ENCODE assay signal across 23 cellular contexts in the genomic region with DNA sequence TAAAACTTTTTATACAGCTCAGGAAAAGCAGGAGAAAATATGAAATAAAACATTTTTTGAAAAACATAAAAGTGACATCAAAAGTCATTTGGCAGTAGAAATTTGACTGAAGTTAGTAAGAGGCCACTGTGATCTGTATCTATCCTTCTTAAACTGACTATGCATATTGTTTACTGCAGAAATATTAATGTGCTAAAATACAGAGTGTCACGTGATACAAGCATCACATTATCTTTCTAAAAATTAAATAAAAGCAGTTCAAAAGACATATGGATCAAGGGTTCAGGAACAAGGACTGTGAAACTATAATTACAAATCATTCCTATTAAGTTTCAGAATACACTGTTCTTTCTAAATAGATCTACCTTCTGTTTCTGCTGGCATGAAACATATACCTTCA. TPM values are rescaled to one million over a fixed set of nuclear protein-coding genes. Genes with fewer than 3 reads are reported as not detected.
DNase-seq lines count a peak whose midpoint lies in the region; ATAC-seq, FAIRE-seq and TF ChIP-seq lines count a peak whose summit lies in the region.
"Had no signal": no experiment of that assay in that cellular context is flagged by ENCODE, and none has a peak within 500 bp of the region (broad histone marks: within the 10 kb centered on the region; RNA-seq: fewer than 3 reads in every experiment).

No MANE protein-coding gene starts in this region.

- in situ Hi-C loops in K562 (cut with MboI), result no loop called here

- TF ChIP-seq CTCF in K562 (IDR thresholded peaks at IDR 0.05 in 2 of 3, conservative IDR thresholded peaks at IDR 0.05 in 1 of 3; ENCODE audit: insufficient read depth in 2 of 3, low read depth in 1 of 3, low read length in 3 of 3) (no peak), mesothelial cell of epicardium (IDR thresholded peaks at IDR 0.05; ENCODE audit: unreplicated experiment) (no peak)

- no peak for DNase-seq in activated T-cell treated with anti-CD3 and anti-CD28 coated beads, Interleukin-2, amount 50 U/mL, for 72 hours
- no peak for DNase-seq in activated T-cell treated with anti-CD3 and anti-CD28 coated beads, Interleukin-2, amount 50 U/mL, for 24 hours
- no peak for DNase-seq in K562 (ENCODE audit: extremely low read depth in 1 of 4, low spot score in 3 of 4)
- no peak for DNase-seq in mesothelial cell of epicardium (ENCODE audit: low spot score in 2 of 2, unreplicated experiment in 2 of 2)
- no peak for DNase-seq in dermis blood vessel endothelial cell
- DNase-seq: Caco-2; CD4-positive, CD25-positive, alpha-beta regulatory T cell; CD8-positive, alpha-beta T cell; DMS153; DND-41; GM23248; H7; HCEC 1CT had no signal

- no peaks in the 10 kb centered on the region for H4K20me1 ChIP-seq in K562 (replicated peaks; ENCODE audit: control insufficient read depth, insufficient read depth, low read length)
- H4K20me1 ChIP-seq: BLaER1 had no signal

- H3K9me3 ChIP-seq in K562 (replicated peaks; ENCODE audit: control insufficient read depth, insufficient read depth, low read depth, low read length), result no peaks in the 10 kb centered on the region
- H3K9me3 ChIP-seq: BLaER1, Caco-2 had no signal

- H3K36me3 Mint-ChIP-seq in activated T-cell treated with anti-CD3 and anti-CD28 coated beads, Interleukin-2, amount 50 U/mL, for 72 hours (ENCODE audit: insufficient read depth in 2 of 2), result peaks cover 2 to 13% of the 10 kb centered on the region in 2 donors
- peaks cover 71% of the 10 kb centered on the region for H3K36me3 Mint-ChIP-seq in activated T-cell treated with anti-CD3 and anti-CD28 coated beads, Interleukin-2, amount 50 U/mL, for 24 hours (ENCODE audit: low read depth)
- H3K36me3 Mint-ChIP-seq in mesothelial cell of epicardium, result peaks cover 23% of the 10 kb centered on the region

- no peak for TF ChIP-seq RAD21 in K562 (CRISPR knock-in tag; conservative IDR thresholded peaks at IDR 0.05 in 1 of 2, IDR thresholded peaks at IDR 0.05 in 1 of 2)

- no peak for ATAC-seq in activated T-cell treated with anti-CD3 and anti-CD28 coated beads, Interleukin-2, amount 50 U/mL, for 72 hours (replicated peaks in 1 of 2)
- ATAC-seq in K562 (no peak), GM18907 (IDR thresholded peaks at IDR 0.05; ENCODE audit: unreplicated experiment) (no peak), HG03159 (IDR thresholded peaks at IDR 0.05; ENCODE audit: unreplicated experiment) (no peak)
- ATAC-seq: CD8-positive, alpha-beta T cell had no signal

- no TSS peak for BruUV-seq in K562 (replicated peaks; lab: Mats Ljungman, UMichigan)

- peaks cover 15% of the 10 kb centered on the region; the same call in 1 of the 3 replicates for H3K36me3 ChIP-seq in K562 (ENCODE audit: control insufficient read depth, insufficient read depth, low read length)

- H3K27me3 Mint-ChIP-seq in activated T-cell treated with anti-CD3 and anti-CD28 coated beads, Interleukin-2, amount 50 U/mL, for 72 hours (ENCODE audit: low read depth), result no peaks in the 10 kb centered on the region
- H3K27me3 Mint-ChIP-seq in activated T-cell treated with anti-CD3 and anti-CD28 coated beads, Interleukin-2, amount 50 U/mL, for 24 hours, result no peaks in the 10 kb centered on the region
- no peaks in the 10 kb centered on the region for H3K27me3 Mint-ChIP-seq in mesothelial cell of epicardium (ENCODE audit: low read depth)
- H3K27me3 Mint-ChIP-seq: B cell; CD4-positive, CD25-positive, alpha-beta regulatory T cell had no signal

- H3K27ac ChIP-seq in K562 (ENCODE audit: extremely low read depth, low read depth, low read length), result no peak overlapping the region
- H3K27ac ChIP-seq: 22Rv1, BLaER1, C4-2B, GM23248 had no signal

- H2AFZ ChIP-seq in K562 (ENCODE audit: low read depth, low read length), result no peak overlapping the region
- H2AFZ ChIP-seq: GM23248 had no signal

- H3K27ac Mint-ChIP-seq in activated T-cell treated with anti-CD3 and anti-CD28 coated beads, Interleukin-2, amount 50 U/mL, for 72 hours, result peak overlapping the region; percentile 13
- no peak overlapping the region for H3K27ac Mint-ChIP-seq in activated T-cell treated with anti-CD3 and anti-CD28 coated beads, Interleukin-2, amount 50 U/mL, for 24 hours
- H3K27ac Mint-ChIP-seq in mesothelial cell of epicardium, result peak overlapping the region; percentile 17
- H3K27ac Mint-ChIP-seq: B cell; CD8-positive, alpha-beta T cell had no signal

- no peaks in the 10 kb centered on the region for H3K4me1 ChIP-seq in K562 (replicated peaks in 1 of 2; ENCODE audit: control insufficient read depth in 2 of 2, insufficient read depth in 2 of 2, low read length in 2 of 2)
- H3K4me1 ChIP-seq: BLaER1, Caco-2 had no signal

- POLR2A ChIA-PET in K562 (lab: Yijun Ruan, JAX), result no interaction called here

- no peak overlapping the region for H3K4me3 Mint-ChIP-seq in activated T-cell treated with anti-CD3 and anti-CD28 coated beads, Interleukin-2, amount 50 U/mL, for 72 hours
- H3K4me3 Mint-ChIP-seq in activated T-cell treated with anti-CD3 and anti-CD28 coated beads, Interleukin-2, amount 50 U/mL, for 24 hours, result no peak overlapping the region
- H3K4me3 Mint-ChIP-seq in mesothelial cell of epicardium, result no peak overlapping the region
- H3K4me3 Mint-ChIP-seq: B cell; CD4-positive, CD25-positive, alpha-beta regulatory T cell; CD8-positive, alpha-beta T cell had no signal

- H3K27me3 ChIP-seq in K562 (ENCODE audit: control insufficient read depth in 2 of 2, insufficient read depth in 2 of 2, low read length in 2 of 2), result no peaks in the 10 kb centered on the region
- H3K27me3 ChIP-seq: BLaER1 had no signal

- WGBS in K562 (ENCODE audit: insufficient coverage, low coverage, missing lambda C conversion rate), result 50% methylated on average over 1 of the region's 1 CpG

- no peaks in the 10 kb centered on the region for H3K9me3 Mint-ChIP-seq in activated T-cell treated with anti-CD3 and anti-CD28 coated beads, Interleukin-2, amount 50 U/mL, for 72 hours
- H3K9me3 Mint-ChIP-seq in activated T-cell treated with anti-CD3 and anti-CD28 coated beads, Interleukin-2, amount 50 U/mL, for 24 hours, result no peaks in the 10 kb centered on the region
- no peaks in the 10 kb centered on the region for H3K9me3 Mint-ChIP-seq in mesothelial cell of epicardium
- H3K9me3 Mint-ChIP-seq: CD4-positive, CD25-positive, alpha-beta regulatory T cell; CD8-positive, alpha-beta T cell had no signal

- intact Hi-C loops in K562 (cut with micrococcal nuclease), result no loop called here

- no peak for TF ChIP-seq EP300 in K562 (IDR thresholded peaks at IDR 0.05; ENCODE audit: low read length)

- FAIRE-seq in K562 (lab: Jason Lieb, UNC), result no peak
- FAIRE-seq: G401.6, GM12892, GM19239, H1 had no signal

- no peaks in the 10 kb centered on the region for H3K9me1 ChIP-seq in K562 (ENCODE audit: control insufficient read depth, insufficient read depth, low read length)

- H3K9ac ChIP-seq in K562 (ENCODE audit: insufficient read depth in 1 of 2, low read depth in 2 of 2, low read length in 2 of 2), result no peak overlapping the region
- H3K9ac ChIP-seq: BLaER1, GM23248 had no signal

- no peaks in the 10 kb centered on the region for H3K79me2 ChIP-seq in K562 (ENCODE audit: control insufficient read depth, insufficient read depth, low read length)

- H3K4me3 ChIP-seq in K562, result no peak overlapping the region
- H3K4me3 ChIP-seq: BLaER1, GM23248 had no signal

- no peak overlapping the region for H3K4me2 ChIP-seq in K562 (ENCODE audit: insufficient read depth, low read length)
- H3K4me2 ChIP-seq: BLaER1 had no signal

- no peaks in the 10 kb centered on the region for H3K4me1 Mint-ChIP-seq in activated T-cell treated with anti-CD3 and anti-CD28 coated beads, Interleukin-2, amount 50 U/mL, for 72 hours (ENCODE audit: low read depth)
- peaks cover 4% of the 10 kb centered on the region for H3K4me1 Mint-ChIP-seq in activated T-cell treated with anti-CD3 and anti-CD28 coated beads, Interleukin-2, amount 50 U/mL, for 24 hours (ENCODE audit: low read depth)
- H3K4me1 Mint-ChIP-seq in mesothelial cell of epicardium, result peaks cover 6% of the 10 kb centered on the region

- CTCF ChIA-PET in K562 (lab: Yijun Ruan, JAX; ENCODE audit: low intra/inter-chr PET ratio), result no interaction called here

- TF ChIP-seq POLR2A in K562 (conservative IDR thresholded peaks at IDR 0.05), result no peak

TF ChIP-seq in K562, 482 proteins besides CTCF, POLR2A, EP300 and RAD21 (continues in another document):
- TF ChIP-seq ZC3H4 (CRISPR knock-in tag; IDR thresholded peaks at IDR 0.05; ENCODE audit: borderline replicate concordance), result no peak
- TF ChIP-seq, protein P1, sequence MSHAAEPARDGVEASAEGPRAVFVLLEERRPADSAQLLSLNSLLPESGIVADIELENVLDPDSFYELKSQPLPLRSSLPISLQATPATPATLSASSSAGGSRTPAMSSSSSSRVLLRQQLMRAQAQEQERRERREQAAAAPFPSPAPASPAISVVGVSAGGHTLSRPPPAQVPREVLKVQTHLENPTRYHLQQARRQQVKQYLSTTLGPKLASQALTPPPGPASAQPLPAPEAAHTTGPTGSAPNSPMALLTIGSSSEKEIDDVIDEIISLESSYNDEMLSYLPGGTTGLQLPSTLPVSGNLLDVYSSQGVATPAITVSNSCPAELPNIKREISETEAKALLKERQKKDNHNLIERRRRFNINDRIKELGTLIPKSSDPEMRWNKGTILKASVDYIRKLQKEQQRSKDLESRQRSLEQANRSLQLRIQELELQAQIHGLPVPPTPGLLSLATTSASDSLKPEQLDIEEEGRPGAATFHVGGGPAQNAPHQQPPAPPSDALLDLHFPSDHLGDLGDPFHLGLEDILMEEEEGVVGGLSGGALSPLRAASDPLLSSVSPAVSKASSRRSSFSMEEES (CRISPR knock-in tag; IDR thresholded peaks at IDR 0.05), result peak; percentile 68

RNA-seq across cellular contexts. Expression of gene PARP12, which starts 33.7 kb away (rescaled TPM):
- 10 to 100 TPM; 49.9 to 71.5 TPM for total RNA-seq in activated T-cell treated with anti-CD3 and anti-CD28 coated beads, Interleukin-2, amount 50 U/mL, for 72 hours
- 109 and 119 TPM in 2 replicates for total RNA-seq in K562 (2011; cell fraction: chromatin; rRNA removed; ENCODE audit: low replicate concordance)
- total RNA-seq in K562 (2011; cell fraction: nucleolus; rRNA removed), result 57.4 and 59.0 TPM in 2 replicates
- 88.5 and 107 TPM in 2 replicates for total RNA-seq in K562 (2011; cell fraction: nucleoplasm; rRNA removed)
- 20.4 and 25.7 TPM in 2 replicates for total RNA-seq in K562 (2014; rRNA removed)
- total RNA-seq in K562 (2014; rRNA removed; fragmentation: Illumina TruSeq; extraction: Trizol), result 20.6 and 23.5 TPM in 2 replicates
- 22.1 and 23.4 TPM in 2 replicates for total RNA-seq in K562 (2015; rRNA removed; fragmentation: Illumina TruSeq; extraction: Trizol)
- 23.3 and 25.5 TPM in 2 replicates for total RNA-seq in K562 (2021)
- 35.6 and 40.4 TPM in 2 replicates for polyA plus RNA-seq in K562 (2011; rRNA removed)
- polyA plus RNA-seq in K562 (2011; cell fraction: cytosol; rRNA removed), result 26.6 and 44.3 TPM in 2 replicates
- 108 and 147 TPM in 2 replicates for polyA plus RNA-seq in K562 (2011; cell fraction: nucleus; rRNA removed)
- polyA plus RNA-seq in K562 (2012), result 18.4 and 26.4 TPM in 2 replicates
- 24.7 and 27.7 TPM in 2 replicates for polyA plus RNA-seq in K562 (2014; fragmentation: Illumina TruSeq; extraction: Trizol)
- polyA plus RNA-seq in K562 (2014; fragmentation: Nextera tagmentation; extraction: Ambion mirVana), result 1 to 10 TPM; 4.6 to 7.1 TPM
- 21.4 and 23.9 TPM in 2 replicates for polyA plus RNA-seq in K562 (2014; rRNA removed)
- polyA minus RNA-seq in K562 (2011; rRNA and poly(A)+ RNA removed), result 33.4 and 43.2 TPM in 2 replicates
- 21.9 and 24.1 TPM in 2 replicates for polyA minus RNA-seq in K562 (2011; cell fraction: cytosol; rRNA and poly(A)+ RNA removed)
- polyA minus RNA-seq in K562 (2011; cell fraction: nucleus; rRNA and poly(A)+ RNA removed), result 31.2 and 37.2 TPM in 2 replicates
- 26.2 to 30.2 TPM (median 27.1 TPM) in 3 replicates for total RNA-seq in mesothelial cell of epicardium
- total RNA-seq in dermis blood vessel endothelial cell, result 98.3 and 107 TPM in 2 replicates
